ENCODE assay signal across 17 cellular contexts in genomic region chr3:15431256-15431837, GRCh38. TPM values are rescaled to one million over a fixed set of nuclear protein-coding genes. Genes with fewer than 3 reads are reported as not detected.
DNase-seq lines count a peak whose midpoint lies in the region; ATAC-seq, FAIRE-seq and TF ChIP-seq lines count a peak whose summit lies in the region.
"Had no signal": no experiment of that assay in that cellular context is flagged by ENCODE, and none has a peak within 500 bp of the region (broad histone marks: within the 10 kb centered on the region; RNA-seq: fewer than 3 reads in every experiment).

No MANE protein-coding gene starts in this region.

- RAD21 ChIA-PET in GM12878 (lab: Charles Lee; ENCODE audit: unreplicated experiment) = interaction anchor here (0.8 to 2.3 kb wide), 5 partner anchors 36 to 229 kb away, joined by 3 to 12 read pairs (median 4); no protein-coding TSS in a partner anchor

- peaks cover 28% of the 10 kb centered on the region for H3K4me1 Mint-ChIP-seq in activated naive CD8-positive, alpha-beta T cell treated with anti-CD3 and anti-CD28 coated beads, Interleukin-2, amount 10 ng/mL, durations not matched to agents 7 days and 5 days
- peaks cover 31% of the 10 kb centered on the region for H3K4me1 Mint-ChIP-seq in activated naive CD8-positive, alpha-beta T cell treated with anti-CD3 and anti-CD28 coated beads, Interleukin-2, amount 50 U/mL, for 24 hours
- H3K4me1 Mint-ChIP-seq in natural killer cell treated with Interleukin-12 subunit alpha and Interleukin-12 subunit beta and Interleukin-15 and Interleukin-18, amount 100 ng/mL, for 72 hours (ENCODE audit: low read depth in 2 of 2) = peaks cover 41 to 42% of the 10 kb centered on the region in 2 donors

- H3K9me3 Mint-ChIP-seq in activated naive CD8-positive, alpha-beta T cell treated with anti-CD3 and anti-CD28 coated beads, Interleukin-2, amount 10 ng/mL, durations not matched to agents 7 days and 5 days = no peaks in the 10 kb centered on the region
- H3K9me3 Mint-ChIP-seq in activated naive CD8-positive, alpha-beta T cell treated with anti-CD3 and anti-CD28 coated beads, Interleukin-2, amount 50 U/mL, for 24 hours = no peaks in the 10 kb centered on the region
- no peaks in the 10 kb centered on the region for H3K9me3 Mint-ChIP-seq in natural killer cell treated with Interleukin-12 subunit alpha and Interleukin-12 subunit beta and Interleukin-15 and Interleukin-18, amount 100 ng/mL, for 72 hours
- H3K9me3 Mint-ChIP-seq: CD4-positive, alpha-beta T cell; GM23338; IgD-negative memory B cell had no signal

- no peaks in the 10 kb centered on the region for H3K27me3 Mint-ChIP-seq in activated naive CD8-positive, alpha-beta T cell treated with anti-CD3 and anti-CD28 coated beads, Interleukin-2, amount 10 ng/mL, durations not matched to agents 7 days and 5 days
- H3K27me3 Mint-ChIP-seq in activated naive CD8-positive, alpha-beta T cell treated with anti-CD3 and anti-CD28 coated beads, Interleukin-2, amount 50 U/mL, for 24 hours = no peaks in the 10 kb centered on the region
- no peaks in the 10 kb centered on the region for H3K27me3 Mint-ChIP-seq in natural killer cell treated with Interleukin-12 subunit alpha and Interleukin-12 subunit beta and Interleukin-15 and Interleukin-18, amount 100 ng/mL, for 72 hours
- H3K27me3 Mint-ChIP-seq: CD4-positive, alpha-beta T cell; IgD-negative memory B cell had no signal

- POLR2A ChIA-PET in activated naive CD8-positive, alpha-beta T cell treated with anti-CD3 and anti-CD28 coated beads, Interleukin-2, amount 10 ng/mL, durations not matched to agents 7 days and 5 days (lab: Charles Lee) = interaction anchor here (1.0 kb wide), 1 partner anchor 13 kb away, joined by 3 read pairs; no protein-coding TSS in a partner anchor
- POLR2A ChIA-PET in GM12878 (lab: Charles Lee) = no interaction called here

- H3K36me3 ChIP-seq in Loucy (ENCODE audit: insufficient read depth, low read length) (peaks cover 32% of the 10 kb centered on the region; the same call in 1 of the 2 replicates), GM12878 (ENCODE audit: control insufficient read depth in 2 of 2, insufficient read depth in 2 of 2, low read length in 1 of 2) (peaks cover 6 to 28% of the 10 kb centered on the region in 2 experiments)

- no peak for DNase-seq in activated naive CD8-positive, alpha-beta T cell treated with anti-CD3 and anti-CD28 coated beads, Interleukin-2, amount 10 ng/mL, durations not matched to agents 7 days and 5 days
- no peak for DNase-seq in activated naive CD8-positive, alpha-beta T cell treated with anti-CD3 and anti-CD28 coated beads, Interleukin-2, amount 50 U/mL, for 24 hours
- DNase-seq in GM12878 (ENCODE audit: low read depth, low spot score) = no peak
- DNase-seq in natural killer cell treated with Interleukin-12 subunit alpha and Interleukin-12 subunit beta and Interleukin-15 and Interleukin-18, amount 100 ng/mL, for 72 hours (ENCODE audit: low spot score) = no peak
- no peak for DNase-seq in middle frontal gyrus (ENCODE audit: extremely low spot score, low spot score)
- DNase-seq: ACHN; CD4-positive, alpha-beta T cell; DMS79 treated with DMSO at 0.1 percent for 48 hours; GDM1; NCI-H1436; NCI-H2029 treated with DMSO at 0.1 percent for 48 hours; NCI-H510A; NCI-H82 had no signal

- peaks cover 29% of the 10 kb centered on the region for H3K36me3 Mint-ChIP-seq in activated naive CD8-positive, alpha-beta T cell treated with anti-CD3 and anti-CD28 coated beads, Interleukin-2, amount 10 ng/mL, durations not matched to agents 7 days and 5 days
- H3K36me3 Mint-ChIP-seq in activated naive CD8-positive, alpha-beta T cell treated with anti-CD3 and anti-CD28 coated beads, Interleukin-2, amount 50 U/mL, for 24 hours (ENCODE audit: low read depth) = peaks cover 43% of the 10 kb centered on the region
- H3K36me3 Mint-ChIP-seq in natural killer cell treated with Interleukin-12 subunit alpha and Interleukin-12 subunit beta and Interleukin-15 and Interleukin-18, amount 100 ng/mL, for 72 hours = peaks cover 39% of the 10 kb centered on the region
- H3K36me3 Mint-ChIP-seq: IgD-negative memory B cell had no signal

- H3K9me3 ChIP-seq in Loucy (ENCODE audit: insufficient read depth, low read depth, low read length) = no peaks in the 10 kb centered on the region
- no peaks in the 10 kb centered on the region for H3K9me3 ChIP-seq in GM12878 (replicated peaks; ENCODE audit: control insufficient read depth, insufficient read depth, low read length)

- FAIRE-seq in GM12878 (lab: Jason Lieb, UNC) = no peak

- WGBS in GM12878 (ENCODE audit: insufficient coverage, insufficient replicate concordance, low lambda C conversion rate, missing lambda C conversion rate) = 85% methylated on average over 3 of the region's 3 CpGs

- intact Hi-C loops in GM12878 (cut with micrococcal nuclease; ENCODE audit: unreplicated experiment) = no loop called here

- H3K79me2 ChIP-seq in Loucy (ENCODE audit: insufficient read depth, low read length) (peaks cover 60% of the 10 kb centered on the region), GM12878 (ENCODE audit: control insufficient read depth, insufficient read depth, low read length) (peaks cover 38% of the 10 kb centered on the region)

- SMC1A ChIA-PET in GM12878 (lab: Charles Lee; ENCODE audit: uncharacterized antibody, unreplicated experiment) = interaction anchor here (0.9 to 4.0 kb wide), 18 partner anchors 9 to 228 kb away, joined by 3 to 26 read pairs (median 4); no protein-coding TSS in a partner anchor

- H3K4me3 ChIP-seq in Loucy (ENCODE audit: low read length, poor library complexity, severe bottlenecking) (peak overlapping the region; percentile 89), GM12878 (0 out of 2 replicates have a peak overlapping the region, but pooled peaks have one; percentile 11)
- H3K4me3 ChIP-seq: GM23338 had no signal

- no peak overlapping the region for H3K4me3 Mint-ChIP-seq in activated naive CD8-positive, alpha-beta T cell treated with anti-CD3 and anti-CD28 coated beads, Interleukin-2, amount 10 ng/mL, durations not matched to agents 7 days and 5 days
- no peak overlapping the region for H3K4me3 Mint-ChIP-seq in activated naive CD8-positive, alpha-beta T cell treated with anti-CD3 and anti-CD28 coated beads, Interleukin-2, amount 50 U/mL, for 24 hours
- peak overlapping the region; percentile 3 for H3K4me3 Mint-ChIP-seq in natural killer cell treated with Interleukin-12 subunit alpha and Interleukin-12 subunit beta and Interleukin-15 and Interleukin-18, amount 100 ng/mL, for 72 hours
- H3K4me3 Mint-ChIP-seq: GM23338 had no signal

- no peaks in the 10 kb centered on the region for H3F3A ChIP-seq in Loucy (ENCODE audit: low read depth)

- no TSS peak for BruUV-seq in GM12878 (replicated peaks; lab: Mats Ljungman, UMichigan)

- no peak overlapping the region for H3K9ac ChIP-seq in Loucy (ENCODE audit: low read depth, low read length, poor library complexity, severe bottlenecking)
- H3K9ac ChIP-seq in GM12878 (ENCODE audit: control insufficient read depth, insufficient read depth, low read length) = no peak overlapping the region

- H3K4me1 ChIP-seq in Loucy (ENCODE audit: insufficient read depth, low read length, poor library complexity, severe bottlenecking) (peaks cover 43% of the 10 kb centered on the region), GM12878 (ENCODE audit: control insufficient read depth, insufficient read depth, low read length) (no peaks in the 10 kb centered on the region; the same call in 1 of the 2 replicates)

- TF ChIP-seq POLR2A in GM12878 (IDR thresholded peaks at IDR 0.05; ENCODE audit: low read depth, low read length) = no peak

- TF ChIP-seq RAD21 in GM12878 (IDR thresholded peaks at IDR 0.05; ENCODE audit: insufficient read depth, low read depth, low read length) = no peak

- H2AFZ ChIP-seq in Loucy (ENCODE audit: low read length) (no peak overlapping the region), GM12878 (ENCODE audit: control insufficient read depth, low read depth, low read length) (no peak overlapping the region)
- H2AFZ ChIP-seq: GM23338 had no signal

- peak overlapping the region; percentile 54 for H3K27ac Mint-ChIP-seq in activated naive CD8-positive, alpha-beta T cell treated with anti-CD3 and anti-CD28 coated beads, Interleukin-2, amount 10 ng/mL, durations not matched to agents 7 days and 5 days
- H3K27ac Mint-ChIP-seq in activated naive CD8-positive, alpha-beta T cell treated with anti-CD3 and anti-CD28 coated beads, Interleukin-2, amount 50 U/mL, for 24 hours = no peak overlapping the region
- H3K27ac Mint-ChIP-seq in natural killer cell treated with Interleukin-12 subunit alpha and Interleukin-12 subunit beta and Interleukin-15 and Interleukin-18, amount 100 ng/mL, for 72 hours = peak overlapping the region in 1 of 2 donors; percentile 22
- H3K27ac Mint-ChIP-seq: CD4-positive, alpha-beta T cell; GM23338 had no signal

- H3K27ac ChIP-seq in GM12878 (ENCODE audit: control insufficient read depth, insufficient read depth) = 0 out of 2 replicates have a peak overlapping the region, but pooled peaks have one; percentile 10

- H3K9me2 ChIP-seq in Loucy (replicated peaks; ENCODE audit: low read depth, low read length) = no peaks in the 10 kb centered on the region

- no peaks in the 10 kb centered on the region for H3K27me3 ChIP-seq in Loucy (ENCODE audit: insufficient read depth, low read length, poor library complexity, severe bottlenecking)
- H3K27me3 ChIP-seq in GM12878 (replicated peaks in 1 of 2; ENCODE audit: control insufficient read depth in 2 of 2, insufficient read depth in 2 of 2, low read length in 1 of 2) = no peaks in the 10 kb centered on the region

- no peak for TF ChIP-seq CTCF in Loucy (conservative IDR thresholded peaks at IDR 0.05; ENCODE audit: low read length)
- TF ChIP-seq CTCF in GM12878 (IDR thresholded peaks at IDR 0.05 in 2 of 3, conservative IDR thresholded peaks at IDR 0.05 in 1 of 3; ENCODE audit: control insufficient read depth in 2 of 3, extremely low read depth in 1 of 3, insufficient read depth in 1 of 3, low read depth in 3 of 3, low read length in 3 of 3) = no peak

- no peak for ATAC-seq in activated naive CD8-positive, alpha-beta T cell treated with anti-CD3 and anti-CD28 coated beads, Interleukin-2, amount 10 ng/mL, durations not matched to agents 7 days and 5 days (ENCODE audit: low read depth)
- ATAC-seq in activated naive CD8-positive, alpha-beta T cell treated with anti-CD3 and anti-CD28 coated beads, Interleukin-2, amount 50 U/mL, for 24 hours = no peak
- ATAC-seq in GM12878 = no peak
- ATAC-seq in natural killer cell treated with Interleukin-12 subunit alpha and Interleukin-12 subunit beta and Interleukin-15 and Interleukin-18, amount 100 ng/mL, for 72 hours = no peak
- no peak for ATAC-seq in GM19035 (IDR thresholded peaks at IDR 0.05; ENCODE audit: unreplicated experiment)
- ATAC-seq: GM23338 had no signal

- CTCF ChIA-PET in GM12878 (lab: Yijun Ruan, JAX) = interaction anchor here (0.5 to 2.9 kb wide), 10 partner anchors 26 to 966 kb away, joined by 3 to 28 read pairs (median 6); partner anchors contain the start of gene CAPN7

- peak overlapping the region; percentile 88 for H3K4me2 ChIP-seq in Loucy (ENCODE audit: low read depth, low read length, poor library complexity, severe bottlenecking)
- peak overlapping the region; percentile 39 for H3K4me2 ChIP-seq in GM12878 (ENCODE audit: control insufficient read depth, insufficient read depth)
- H3K4me2 ChIP-seq: GM23338 had no signal

- TF ChIP-seq EP300 in GM12878 (IDR thresholded peaks at IDR 0.05; ENCODE audit: borderline replicate concordance in 1 of 2, control insufficient read depth in 1 of 2, low read depth in 2 of 2, low read length in 2 of 2) = no peak

- H4K20me1 ChIP-seq in Loucy (ENCODE audit: insufficient read depth, low read length, poor library complexity, severe bottlenecking) (peaks cover 48% of the 10 kb centered on the region), GM12878 (ENCODE audit: control insufficient read depth, insufficient read depth) (no peaks in the 10 kb centered on the region; the same call in 1 of the 2 replicates)

- in situ Hi-C loops in GM12878 (cut with MboI) = no loop called here

RNA-seq across cellular contexts. Expression of gene EAF1, which starts 3.9 kb away (rescaled TPM):
- 10 to 100 TPM; 27.9 to 31.0 TPM for total RNA-seq in activated naive CD8-positive, alpha-beta T cell treated with anti-CD3 and anti-CD28 coated beads, Interleukin-2, amount 10 ng/mL, durations not matched to agents 7 days and 5 days
- 13.1 and 13.9 TPM in 2 replicates for total RNA-seq in GM12878 (2013; cell fraction: nucleolus; rRNA removed)
- 20.4 and 21.6 TPM in 2 replicates for total RNA-seq in GM12878 (2014; rRNA removed)
- 16.1 and 16.5 TPM in 2 replicates for total RNA-seq in GM12878 (2014; rRNA removed; fragmentation: Illumina TruSeq; extraction: Trizol)
- total RNA-seq in GM12878 (2021) = 15.8 and 17.2 TPM in 2 replicates
- polyA plus RNA-seq in GM12878 (2011; ENCODE audit: low read depth) = 7.3 TPM
- 21.3 and 24.6 TPM in 2 replicates for polyA plus RNA-seq in GM12878 (2011; rRNA removed)
- polyA plus RNA-seq in GM12878 (2011; cell fraction: cytosol; rRNA removed) = 22.3 and 22.5 TPM in 2 replicates
- 10.4 and 12.2 TPM in 2 replicates for polyA plus RNA-seq in GM12878 (2011; cell fraction: nucleus; rRNA removed)
- polyA plus RNA-seq in GM12878 (2012) = 11.3 and 14.3 TPM in 2 replicates
- polyA plus RNA-seq in GM12878 (2014; fragmentation: Illumina TruSeq; extraction: Trizol) = 16.0 and 18.7 TPM in 2 replicates
- polyA plus RNA-seq in GM12878 (2014; fragmentation: Nextera tagmentation; extraction: Ambion mirVana) = 1 to 10 TPM; 6.8 to 9.2 TPM
- 15.4 and 16.4 TPM in 2 replicates for polyA plus RNA-seq in GM12878 (2014; rRNA removed)
- 10 to 100 TPM; 12.7 to 13.0 TPM for polyA plus RNA-seq in GM12878 (2016; fragmentation: Nextera tagmentation; extraction: Ambion mirVana)
- 25.2 and 28.5 TPM in 2 replicates for polyA minus RNA-seq in GM12878 (2011; rRNA and poly(A)+ RNA removed)
- 13.7 and 17.6 TPM in 2 replicates for polyA minus RNA-seq in GM12878 (2011; cell fraction: cytosol; rRNA and poly(A)+ RNA removed)
- 7.7 and 14.0 TPM in 2 replicates for polyA minus RNA-seq in GM12878 (2011; cell fraction: nucleus; rRNA and poly(A)+ RNA removed)
- 10 to 100 TPM; 41.8 to 74.3 TPM for total RNA-seq in natural killer cell treated with Interleukin-12 subunit alpha and Interleukin-12 subunit beta and Interleukin-15 and Interleukin-18, amount 100 ng/mL, for 72 hours

RNA-seq across cellular contexts. Expression of gene METTL6, which starts 4.0 kb away (rescaled TPM):
- total RNA-seq in activated naive CD8-positive, alpha-beta T cell treated with anti-CD3 and anti-CD28 coated beads, Interleukin-2, amount 10 ng/mL, durations not matched to agents 7 days and 5 days = 10 to 100 TPM; 18.6 to 19.3 TPM
- 56.0 TPM in 2 replicates for total RNA-seq in GM12878 (2013; cell fraction: nucleolus; rRNA removed)
- total RNA-seq in GM12878 (2014; rRNA removed) = 13.8 and 17.2 TPM in 2 replicates
- 22.1 and 25.9 TPM in 2 replicates for total RNA-seq in GM12878 (2014; rRNA removed; fragmentation: Illumina TruSeq; extraction: Trizol)
- total RNA-seq in GM12878 (2021) = 11.7 and 14.4 TPM in 2 replicates
- 10.6 TPM for polyA plus RNA-seq in GM12878 (2011; ENCODE audit: low read depth)
- 21.2 and 26.0 TPM in 2 replicates for polyA plus RNA-seq in GM12878 (2011; rRNA removed)
- polyA plus RNA-seq in GM12878 (2011; cell fraction: cytosol; rRNA removed) = 18.2 and 18.6 TPM in 2 replicates
- 11.6 and 13.7 TPM in 2 replicates for polyA plus RNA-seq in GM12878 (2011; cell fraction: nucleus; rRNA removed)
- 10.1 and 13.8 TPM in 2 replicates for polyA plus RNA-seq in GM12878 (2012)
- polyA plus RNA-seq in GM12878 (2014; fragmentation: Illumina TruSeq; extraction: Trizol) = 21.5 and 29.3 TPM in 2 replicates
- polyA plus RNA-seq in GM12878 (2014; fragmentation: Nextera tagmentation; extraction: Ambion mirVana) = 10 to 100 TPM; 27.4 to 29.6 TPM
- 17.0 and 19.1 TPM in 2 replicates for polyA plus RNA-seq in GM12878 (2014; rRNA removed)
- polyA plus RNA-seq in GM12878 (2016; fragmentation: Nextera tagmentation; extraction: Ambion mirVana) = 10 to 100 TPM; 16.3 to 20.3 TPM
- 26.3 and 30.0 TPM in 2 replicates for polyA minus RNA-seq in GM12878 (2011; rRNA and poly(A)+ RNA removed)
- 7.3 and 11.0 TPM in 2 replicates for polyA minus RNA-seq in GM12878 (2011; cell fraction: cytosol; rRNA and poly(A)+ RNA removed)
- 8.8 and 10.2 TPM in 2 replicates for polyA minus RNA-seq in GM12878 (2011; cell fraction: nucleus; rRNA and poly(A)+ RNA removed)
- total RNA-seq in natural killer cell treated with Interleukin-12 subunit alpha and Interleukin-12 subunit beta and Interleukin-15 and Interleukin-18, amount 100 ng/mL, for 72 hours = 10 to 100 TPM; 17.6 to 22.8 TPM
